Comparison of ENCODE assay signal across 33 cellular contexts in the genomic region with DNA sequence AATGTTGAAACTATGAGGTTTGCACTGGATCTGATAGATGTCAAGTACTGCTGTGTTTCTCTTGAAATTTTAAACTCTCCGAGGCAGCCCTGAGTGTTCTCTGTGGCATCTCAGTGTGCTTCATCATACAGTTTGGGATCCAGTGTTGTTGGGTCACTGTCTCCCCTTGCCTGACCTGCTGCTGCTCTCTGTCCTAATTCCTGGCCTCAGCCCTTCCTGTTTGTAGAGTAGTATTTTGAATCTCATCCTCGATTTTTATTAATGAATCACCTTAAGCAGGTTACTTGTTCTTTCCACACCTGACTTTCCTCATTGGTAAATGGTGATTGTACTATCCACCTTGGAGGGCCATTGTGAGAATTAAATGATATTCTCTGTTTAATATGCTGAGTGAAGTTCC.
A peak's percentile ranks its signal among the peaks of the same experiment; 100 is the strongest.
DNase-seq lines count a peak whose midpoint lies in the region; ATAC-seq and TF ChIP-seq lines count a peak whose summit lies in the region.
"Had no signal": no experiment of that assay in that cellular context is flagged by ENCODE, and none has a peak within 500 bp of the region (broad histone marks: within the 10 kb centered on the region; RNA-seq: fewer than 3 reads in every experiment).

No MANE protein-coding gene starts in this region.

- no peaks in the 10 kb centered on the region for H3K36me3 ChIP-seq in PC-3 (ENCODE audit: low read depth, low read length)
- H3K36me3 ChIP-seq in PC-9 (ENCODE audit: low read depth) = no peaks in the 10 kb centered on the region
- H3K36me3 ChIP-seq: BE2C; BLaER1; BLaER1 treated with 17β-estradiol and CSF1 and Interleukin-3, amounts not matched to agents 10 nM and 100 nM had no signal

- no peak overlapping the region for H3K27ac ChIP-seq in PC-3 (ENCODE audit: low read length)
- peak overlapping the region; percentile 91 for H3K27ac ChIP-seq in PC-9
- H3K27ac ChIP-seq: 22Rv1; A549; BLaER1; BLaER1 treated with 17β-estradiol and CSF1 and Interleukin-3, amounts not matched to agents 10 nM and 100 nM; C4-2B had no signal

- H3K9ac ChIP-seq in PC-3 (ENCODE audit: low read length) = no peak overlapping the region
- H3K9ac ChIP-seq: BLaER1; BLaER1 treated with 17β-estradiol and CSF1 and Interleukin-3, amounts not matched to agents 10 nM and 100 nM had no signal

- intact Hi-C loops in PC-3 (cut with micrococcal nuclease) (no loop called here), PC-9 (cut with micrococcal nuclease; ENCODE audit: unreplicated experiment) (loop anchor here (10.0 kb wide), 1 partner anchor 777 kb away; no protein-coding TSS in a partner anchor)

- H3K9me3 ChIP-seq in PC-3 (ENCODE audit: low read length) (no peaks in the 10 kb centered on the region), PC-9 (ENCODE audit: insufficient read depth, low read depth) (no peaks in the 10 kb centered on the region)
- H3K9me3 ChIP-seq: A549; BE2C; BLaER1; BLaER1 treated with 17β-estradiol and CSF1 and Interleukin-3, amounts not matched to agents 10 nM and 100 nM; Caco-2 had no signal

- TF ChIP-seq CTCF in PC-3 (conservative IDR thresholded peaks at IDR 0.05; ENCODE audit: low read depth, low read length) (no peak), PC-9 (conservative IDR thresholded peaks at IDR 0.05) (no peak), epithelial cell of esophagus (IDR thresholded peaks at IDR 0.05; ENCODE audit: insufficient read depth, low read depth, low read length, missing control alignments) (no peak)

- BruUV-seq in PC-3 (replicated peaks; lab: Mats Ljungman, UMichigan) (no TSS peak), PC-9 (replicated peaks; lab: Mats Ljungman, UMichigan) (no TSS peak)

- H3K27me3 ChIP-seq in PC-3 (ENCODE audit: low read length) (no peaks in the 10 kb centered on the region), PC-9 (ENCODE audit: insufficient read depth, low read depth) (no peaks in the 10 kb centered on the region)
- H3K27me3 ChIP-seq: BE2C; BLaER1; BLaER1 treated with 17β-estradiol and CSF1 and Interleukin-3, amounts not matched to agents 10 nM and 100 nM had no signal

- H3K9me2 ChIP-seq in PC-3 (replicated peaks; ENCODE audit: low read length) = no peaks in the 10 kb centered on the region
- H3K9me2 ChIP-seq in PC-9 (ENCODE audit: insufficient read depth) = no peaks in the 10 kb centered on the region

- H3K4me2 ChIP-seq in PC-3 (ENCODE audit: low read length) = no peak overlapping the region
- peak overlapping the region; percentile 67 for H3K4me2 ChIP-seq in PC-9
- H3K4me2 ChIP-seq: A549; BLaER1; BLaER1 treated with 17β-estradiol and CSF1 and Interleukin-3, amounts not matched to agents 10 nM and 100 nM had no signal

- H3K4me1 ChIP-seq in PC-3 (ENCODE audit: insufficient read depth, low read length) (peaks cover 12% of the 10 kb centered on the region; the same call in 1 of the 2 replicates), PC-9 (replicated peaks; ENCODE audit: insufficient read depth) (peaks cover 37% of the 10 kb centered on the region)
- H3K4me1 ChIP-seq: A549; BE2C; BLaER1; BLaER1 treated with 17β-estradiol and CSF1 and Interleukin-3, amounts not matched to agents 10 nM and 100 nM; Caco-2 had no signal

- CTCF ChIA-PET in PC-3 (lab: Charles Lee) (no interaction called here), PC-9 (lab: Charles Lee) (no interaction called here)

- ATAC-seq in PC-3 (no peak), esophagus mucosa (peak; percentile 58), HG02981 (IDR thresholded peaks at IDR 0.05; ENCODE audit: unreplicated experiment) (no peak), GM21423 (IDR thresholded peaks at IDR 0.05; ENCODE audit: unreplicated experiment) (no peak)
- ATAC-seq: CD8-positive, alpha-beta T cell had no signal

- H3F3A ChIP-seq in PC-3 (ENCODE audit: low read length, unreplicated experiment) (no peaks in the 10 kb centered on the region), PC-9 (ENCODE audit: insufficient read depth, low read depth) (peaks cover 20% of the 10 kb centered on the region)

- H3K4me3 ChIP-seq in PC-3 (ENCODE audit: low read length) = no peak overlapping the region
- peak overlapping the region; percentile 5; the same call in 1 of the 2 replicates for H3K4me3 ChIP-seq in PC-9
- no peak overlapping the region for H3K4me3 ChIP-seq in epithelial cell of esophagus (ENCODE audit: low read length)
- H3K4me3 ChIP-seq: A549; BLaER1; BLaER1 treated with 17β-estradiol and CSF1 and Interleukin-3, amounts not matched to agents 10 nM and 100 nM had no signal

- H4K20me1 ChIP-seq in PC-3 (ENCODE audit: low read length) (no peaks in the 10 kb centered on the region), PC-9 (ENCODE audit: insufficient read depth) (no peaks in the 10 kb centered on the region)
- H4K20me1 ChIP-seq: BLaER1; BLaER1 treated with 17β-estradiol and CSF1 and Interleukin-3, amounts not matched to agents 10 nM and 100 nM had no signal

- H2AFZ ChIP-seq in PC-3 (ENCODE audit: low read length) = no peak overlapping the region
- 0 out of 2 replicates have a peak overlapping the region, but pooled peaks have one; percentile 19 for H2AFZ ChIP-seq in PC-9

- POLR2A ChIA-PET in PC-3 (lab: Charles Lee; ENCODE audit: unreplicated experiment) (no interaction called here), PC-9 (lab: Charles Lee; ENCODE audit: unreplicated experiment) (no interaction called here)

- DNase-seq in PC-3 (peak; percentile 21), PC-9 (peak in 1 of 2 experiments; percentile 96), epithelial cell of esophagus (ENCODE audit: low read depth) (peak; percentile 7), SK-N-DZ (ENCODE audit: low spot score) (no peak)
- DNase-seq in stimulated activated CD4-positive, alpha-beta T cell treated with anti-CD3 and anti-CD28 coated beads, Interleukin-4, amount 100 ng/mL, for 24 hours = no peak
- DNase-seq: 8988T; ACHN; AML-193; BE2C; C1 segment of cervical spinal cord; Caco-2; Calu3; CD4-positive, alpha-beta memory T cell; CD4-positive, alpha-beta T cell; CD4-positive, CD25-positive, alpha-beta regulatory T cell; CD8-positive, alpha-beta memory T cell; CD8-positive, alpha-beta T cell; COR-L47; DMS 273 treated with DMSO at 0.1 percent for 48 hours; DMS153; DMS53; DMS79; DMS79 treated with DMSO at 0.1 percent for 48 hours; DND-41; EL had no signal

- H3K79me2 ChIP-seq in PC-3 (ENCODE audit: low read length) (no peaks in the 10 kb centered on the region), PC-9 (ENCODE audit: low read depth) (no peaks in the 10 kb centered on the region)

Comparison
In these comparisons a context has a peak if more than half of its experiments do, and no peak if none do; other contexts are left out.
1. DNase-seq: peak in PC-3 (single experiment) and epithelial cell of esophagus (single experiment); none in SK-N-DZ (single experiment) and stimulated activated CD4-positive, alpha-beta T cell treated with anti-CD3 and anti-CD28 coated beads, Interleukin-4, amount 100 ng/mL, for 24 hours (single experiment).